30 cellular contexts compared by ENCODE assay signal in genomic region chr3:156609546-156609945, GRCh38.
"Had no signal": no experiment of that assay in that cellular context is flagged by ENCODE, and none has a peak within 500 bp of the region (broad histone marks: within the 10 kb centered on the region; RNA-seq: fewer than 3 reads in every experiment).

No MANE protein-coding gene starts in this region.

- H3K9me3 Mint-ChIP-seq: activated CD4-positive, alpha-beta memory T cell treated with anti-CD3 and anti-CD28 coated beads, Interleukin-2, amount 10 ng/mL, durations not matched to agents 7 days and 5 days; activated CD4-positive, alpha-beta T cell treated with anti-CD3 and anti-CD28 coated beads, Interleukin-2, amount 10 ng/mL, durations not matched to agents 7 days and 5 days; activated naive CD4-positive, alpha-beta T cell treated with anti-CD3 and anti-CD28 coated beads, Interleukin-2, amount 50 U/mL, for 72 hours; activated T-cell treated with anti-CD3 and anti-CD28 coated beads, Interleukin-2, amount 50 U/mL, for 24 hours; activated T-helper 2 cell treated with anti-CD3 and anti-CD28 coated beads, Interferon-gamma antibody, Interleukin-2, Interleukin-4, amounts not matched to agents 10 μg/mL and 5 μg/mL and 100 μg/mL, durations not matched to agents 14 hours and 24 hours and 36 hours; nephron; stimulated activated naive B cell treated with anti-CD40 and anti-IgM and Interleukin-4, amounts not matched to agents 10 μg/mL and 1 μg/mL and 100 μg/mL, for 72 hours; WTC11 had no signal

- H3K27ac Mint-ChIP-seq: activated CD4-positive, alpha-beta memory T cell treated with anti-CD3 and anti-CD28 coated beads, Interleukin-2, amount 10 ng/mL, durations not matched to agents 7 days and 5 days; activated CD4-positive, alpha-beta T cell treated with anti-CD3 and anti-CD28 coated beads, Interleukin-2, amount 10 ng/mL, durations not matched to agents 7 days and 5 days; activated naive CD4-positive, alpha-beta T cell treated with anti-CD3 and anti-CD28 coated beads, Interleukin-2, amount 50 U/mL, for 72 hours; activated T-cell treated with anti-CD3 and anti-CD28 coated beads, Interleukin-2, amount 50 U/mL, for 24 hours; stimulated activated naive B cell treated with anti-CD40 and anti-IgM and Interleukin-4, amounts not matched to agents 10 μg/mL and 1 μg/mL and 100 μg/mL, for 72 hours; WTC11 had no signal

- H3K36me3 Mint-ChIP-seq: activated naive CD4-positive, alpha-beta T cell treated with anti-CD3 and anti-CD28 coated beads, Interleukin-2, amount 50 U/mL, for 72 hours; stimulated activated naive B cell treated with anti-CD40 and anti-IgM and Interleukin-4, amounts not matched to agents 10 μg/mL and 1 μg/mL and 100 μg/mL, for 72 hours; WTC11 had no signal

- DNase-seq: activated CD4-positive, alpha-beta memory T cell treated with anti-CD3 and anti-CD28 coated beads, Interleukin-2, amount 10 ng/mL, durations not matched to agents 7 days and 5 days; activated CD4-positive, alpha-beta T cell treated with anti-CD3 and anti-CD28 coated beads for 1 hour; activated CD4-positive, alpha-beta T cell treated with anti-CD3 and anti-CD28 coated beads, Interleukin-2, amount 10 ng/mL, durations not matched to agents 7 days and 5 days; activated CD8-positive, alpha-beta memory T cell treated with anti-CD3 and anti-CD28 coated beads, Interleukin-2, amount 50 U/mL, for 48 hours; activated T-cell treated with anti-CD3 and anti-CD28 coated beads, Interleukin-2, amount 50 U/mL, for 24 hours; anterior cingulate cortex; dermis blood vessel endothelial cell; effector CD4-positive, alpha-beta T cell; esophagus squamous epithelium; islet precursor cell; left cardiac atrium; left ventricle myocardium superior; mammary epithelial cell; stimulated activated CD4-positive, alpha-beta T cell treated with anti-CD3 and anti-CD28 coated beads, Interleukin-15, amount 100 ng/mL, for 24 hours; stimulated activated CD4-positive, alpha-beta T cell treated with anti-CD3 and anti-CD28 coated beads, Interleukin-2, amount 100 ng/mL, for 24 hours; stimulated activated naive B cell treated with anti-CD40 and anti-IgM and Interleukin-4, amounts not matched to agents 10 μg/mL and 1 μg/mL and 100 μg/mL, for 72 hours; stomach; T-helper 2 cell; thyroid gland had no signal

- FAIRE-seq: bronchial epithelial cell, colon, frontal cortex had no signal

- H3K36me3 ChIP-seq: esophagus squamous epithelium, right atrium auricular region, stomach, thyroid gland, upper lobe of left lung, vagina had no signal

- H3K4me3 ChIP-seq: esophagus squamous epithelium, right atrium auricular region, stomach, thyroid gland, upper lobe of left lung, vagina had no signal

- H3K4me3 Mint-ChIP-seq: activated CD4-positive, alpha-beta memory T cell treated with anti-CD3 and anti-CD28 coated beads, Interleukin-2, amount 10 ng/mL, durations not matched to agents 7 days and 5 days; activated CD4-positive, alpha-beta T cell treated with anti-CD3 and anti-CD28 coated beads, Interleukin-2, amount 10 ng/mL, durations not matched to agents 7 days and 5 days; activated T-cell treated with anti-CD3 and anti-CD28 coated beads, Interleukin-2, amount 50 U/mL, for 24 hours; nephron; stimulated activated naive B cell treated with anti-CD40 and anti-IgM and Interleukin-4, amounts not matched to agents 10 μg/mL and 1 μg/mL and 100 μg/mL, for 72 hours; WTC11 had no signal

- H3K9me3 ChIP-seq: esophagus squamous epithelium, right atrium auricular region, stomach, thyroid gland, upper lobe of left lung, vagina had no signal

- H3K27me3 ChIP-seq: esophagus squamous epithelium, right atrium auricular region, stomach, thyroid gland, upper lobe of left lung, vagina had no signal

- H3K27ac ChIP-seq: epithelial cell of prostate, esophagus squamous epithelium, right atrium auricular region, stomach, thyroid gland, vagina had no signal

- ATAC-seq: activated naive CD4-positive, alpha-beta T cell treated with anti-CD3 and anti-CD28 coated beads, Interleukin-2, amount 50 U/mL, for 72 hours; left cardiac atrium; left ventricle myocardium superior; stimulated activated naive B cell treated with anti-CD40 and anti-IgM and Interleukin-4, amounts not matched to agents 10 μg/mL and 1 μg/mL and 100 μg/mL, for 72 hours; WTC11 had no signal
